ENCODE assay signal across 1 cellular context in genomic region chr5:63125392-63125791, GRCh38.
TF ChIP-seq lines count a peak whose summit lies in the region.

No MANE protein-coding gene starts in this region.

TF ChIP-seq in endothelial cell of umbilical vein, 7 proteins besides CTCF, POLR2A, EP300 and RAD21 (continued from another document):
- no peak for TF ChIP-seq MAX (IDR thresholded peaks at IDR 0.05; ENCODE audit: insufficient read depth, insufficient read length)
